Comparison of ENCODE assay signal across 1 cellular context in the genomic region with DNA sequence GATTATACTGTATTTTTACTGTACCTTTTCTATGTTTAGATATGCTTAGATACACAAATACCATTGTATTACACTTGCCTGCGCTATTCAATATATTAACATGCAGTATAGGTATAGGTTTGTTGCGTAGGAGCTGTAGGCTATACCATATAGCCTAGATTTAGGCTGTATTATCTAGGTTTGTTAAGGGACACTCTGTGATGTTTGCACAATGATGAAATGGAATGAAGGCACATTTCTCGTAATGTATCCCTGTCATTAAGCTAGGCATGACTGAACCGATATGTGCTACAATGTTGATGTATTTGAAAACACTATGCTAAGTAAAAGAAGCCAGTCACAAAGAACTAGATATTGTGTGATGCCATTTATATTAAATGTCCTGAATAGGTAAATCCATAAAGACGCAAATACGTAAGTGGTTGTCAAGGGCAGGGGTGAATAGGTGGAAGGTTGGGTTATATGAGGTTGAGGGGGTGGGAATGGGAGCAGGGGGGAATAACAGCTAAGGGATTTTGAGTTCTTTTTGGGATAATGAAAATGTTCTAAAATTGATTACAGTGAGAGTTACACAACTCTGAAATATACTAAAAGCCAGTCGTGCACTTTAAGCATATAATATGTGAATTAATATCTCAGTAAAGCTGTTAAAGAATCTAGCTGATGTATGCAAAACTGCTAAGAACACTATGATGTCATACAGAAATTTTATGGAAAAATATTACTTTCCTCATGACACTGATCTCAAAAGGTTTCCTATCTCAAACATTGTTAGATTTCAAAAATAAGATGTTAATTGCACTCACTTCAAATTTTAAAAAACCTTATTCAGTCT.
TF ChIP-seq lines count a peak whose summit lies in the region.

No MANE protein-coding gene starts in this region.

TF ChIP-seq in K562, 482 proteins besides CTCF, POLR2A, EP300 and RAD21:
- no peak for TF ChIP-seq ZNF224 (CRISPR knock-in tag; IDR thresholded peaks at IDR 0.05)
- peak; percentile 67 for TF ChIP-seq ZNF316 (IDR thresholded peaks at IDR 0.05)
- TF ChIP-seq, protein P1, sequence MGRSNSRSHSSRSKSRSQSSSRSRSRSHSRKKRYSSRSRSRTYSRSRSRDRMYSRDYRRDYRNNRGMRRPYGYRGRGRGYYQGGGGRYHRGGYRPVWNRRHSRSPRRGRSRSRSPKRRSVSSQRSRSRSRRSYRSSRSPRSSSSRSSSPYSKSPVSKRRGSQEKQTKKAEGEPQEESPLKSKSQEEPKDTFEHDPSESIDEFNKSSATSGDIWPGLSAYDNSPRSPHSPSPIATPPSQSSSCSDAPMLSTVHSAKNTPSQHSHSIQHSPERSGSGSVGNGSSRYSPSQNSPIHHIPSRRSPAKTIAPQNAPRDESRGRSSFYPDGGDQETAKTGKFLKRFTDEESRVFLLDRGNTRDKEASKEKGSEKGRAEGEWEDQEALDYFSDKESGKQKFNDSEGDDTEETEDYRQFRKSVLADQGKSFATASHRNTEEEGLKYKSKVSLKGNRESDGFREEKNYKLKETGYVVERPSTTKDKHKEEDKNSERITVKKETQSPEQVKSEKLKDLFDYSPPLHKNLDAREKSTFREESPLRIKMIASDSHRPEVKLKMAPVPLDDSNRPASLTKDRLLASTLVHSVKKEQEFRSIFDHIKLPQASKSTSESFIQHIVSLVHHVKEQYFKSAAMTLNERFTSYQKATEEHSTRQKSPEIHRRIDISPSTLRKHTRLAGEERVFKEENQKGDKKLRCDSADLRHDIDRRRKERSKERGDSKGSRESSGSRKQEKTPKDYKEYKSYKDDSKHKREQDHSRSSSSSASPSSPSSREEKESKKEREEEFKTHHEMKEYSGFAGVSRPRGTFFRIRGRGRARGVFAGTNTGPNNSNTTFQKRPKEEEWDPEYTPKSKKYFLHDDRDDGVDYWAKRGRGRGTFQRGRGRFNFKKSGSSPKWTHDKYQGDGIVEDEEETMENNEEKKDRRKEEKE (IDR thresholded peaks at IDR 0.05; ENCODE audit: borderline replicate concordance in 1 of 2, control insufficient read depth in 1 of 2, low read depth in 2 of 2, low read length in 1 of 2): peak in 1 of 2 experiments; percentile 26; a peak in 1 of 4 replicates
- TF ChIP-seq NRF1 (conservative IDR thresholded peaks at IDR 0.05 in 1 of 2, IDR thresholded peaks at IDR 0.05 in 1 of 2): no peak
- peak; percentile 48; the same call in 1 of the 2 replicates for TF ChIP-seq MAFK (IDR thresholded peaks at IDR 0.05; ENCODE audit: low read length)
- TF ChIP-seq, protein P2, sequence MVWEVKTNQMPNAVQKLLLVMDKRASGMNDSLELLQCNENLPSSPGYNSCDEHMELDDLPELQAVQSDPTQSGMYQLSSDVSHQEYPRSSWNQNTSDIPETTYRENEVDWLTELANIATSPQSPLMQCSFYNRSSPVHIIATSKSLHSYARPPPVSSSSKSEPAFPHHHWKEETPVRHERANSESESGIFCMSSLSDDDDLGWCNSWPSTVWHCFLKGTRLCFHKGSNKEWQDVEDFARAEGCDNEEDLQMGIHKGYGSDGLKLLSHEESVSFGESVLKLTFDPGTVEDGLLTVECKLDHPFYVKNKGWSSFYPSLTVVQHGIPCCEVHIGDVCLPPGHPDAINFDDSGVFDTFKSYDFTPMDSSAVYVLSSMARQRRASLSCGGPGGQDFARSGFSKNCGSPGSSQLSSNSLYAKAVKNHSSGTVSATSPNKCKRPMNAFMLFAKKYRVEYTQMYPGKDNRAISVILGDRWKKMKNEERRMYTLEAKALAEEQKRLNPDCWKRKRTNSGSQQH (CRISPR knock-in tag; IDR thresholded peaks at IDR 0.05): no peak
- TF ChIP-seq ATF7 (IDR thresholded peaks at IDR 0.05): peak; percentile 29; the same call in 1 of the 2 replicates
- no peak for TF ChIP-seq STAT5B (CRISPR knock-in tag; IDR thresholded peaks at IDR 0.05)
- TF ChIP-seq ZBTB11 (CRISPR knock-in tag; IDR thresholded peaks at IDR 0.05): peak in 1 of 3 experiments; percentile 78; a peak in 2 of 6 replicates
- TF ChIP-seq C11orf30 (IDR thresholded peaks at IDR 0.05; ENCODE audit: low read depth): peak; percentile 32; the same call in 1 of the 2 replicates
